In genomic region chr1:222652676-222653075, GRCh38 we compare ENCODE assay signal across 1 cellular context.
TF ChIP-seq lines count a peak whose summit lies in the region.

No MANE protein-coding gene starts in this region.

TF ChIP-seq in GM23338, 12 proteins besides CTCF, POLR2A, EP300 and RAD21 (continued from another document):
- TF ChIP-seq REST (IDR thresholded peaks at IDR 0.05; ENCODE audit: unreplicated experiment) = no peak
- TF ChIP-seq ZNF331 (CRISPR knock-in tag; IDR thresholded peaks at IDR 0.05; ENCODE audit: low read depth) = no peak
- TF ChIP-seq NANOG (IDR thresholded peaks at IDR 0.05; ENCODE audit: borderline replicate concordance) = no peak
- TF ChIP-seq EZH2phosphoT487 (IDR thresholded peaks at IDR 0.05; ENCODE audit: unreplicated experiment) = no peak
- no peak for TF ChIP-seq POLR2AphosphoS5 (IDR thresholded peaks at IDR 0.05; ENCODE audit: low read depth)
- TF ChIP-seq ZNF462 (CRISPR knock-in tag; IDR thresholded peaks at IDR 0.05) = no peak
- TF ChIP-seq CREB1 (CRISPR knock-in tag; IDR thresholded peaks at IDR 0.05; ENCODE audit: low read depth) = no peak
- TF ChIP-seq STAT1 (IDR thresholded peaks at IDR 0.05; ENCODE audit: unreplicated experiment) = no peak
